In genomic region chr9:94002316-94003140, GRCh38 we compare ENCODE assay signal across 9 cellular contexts. TPM values are rescaled to one million over a fixed set of nuclear protein-coding genes. Genes with fewer than 3 reads are reported as not detected.
DNase-seq lines count a peak whose midpoint lies in the region; ATAC-seq and TF ChIP-seq lines count a peak whose summit lies in the region.
"Had no signal": no experiment of that assay in that cellular context is flagged by ENCODE, and none has a peak within 500 bp of the region (broad histone marks: within the 10 kb centered on the region; RNA-seq: fewer than 3 reads in every experiment).

No MANE protein-coding gene starts in this region.

- peak; percentile 84 for TF ChIP-seq CTCF in type B pancreatic cell (conservative IDR thresholded peaks at IDR 0.05)

- H3K36me3 ChIP-seq in H7 (replicated peaks; ENCODE audit: control insufficient read depth, insufficient read depth, low read length) (no peaks in the 10 kb centered on the region), iPS DF 6.9 (ENCODE audit: control insufficient read depth, insufficient read depth, low read length) (no peaks in the 10 kb centered on the region)

- DNase-seq in COLO829 (ENCODE audit: low spot score) (peak; percentile 70), H7 (peak; percentile 54), NCI-H226 (peak; percentile 8), iPS DF 6.9 (ENCODE audit: low read depth, low spot score) (peak; percentile 48), type B pancreatic cell (ENCODE audit: extremely low spot score, unreplicated experiment) (no peak)
- peak; percentile 12 to 32 for DNase-seq in activated CD4-positive, alpha-beta T cell treated with anti-CD3 and anti-CD28 coated beads, Interleukin-2, amount 50 U/mL, for 48 hours
- DNase-seq in activated CD8-positive, alpha-beta memory T cell treated with anti-CD3 and anti-CD28 coated beads, Interleukin-2, amount 50 U/mL, for 4 hours, result no peak

- no peak overlapping the region for H3K4me3 Mint-ChIP-seq in type B pancreatic cell
- H3K4me3 Mint-ChIP-seq: memory B cell had no signal

- no peaks in the 10 kb centered on the region for H3K9me3 Mint-ChIP-seq in type B pancreatic cell

- no CpG with 5 or more reads among the region's 6 CpGs for WGBS in iPS DF 6.9 (ENCODE audit: insufficient coverage, insufficient read length)

- H3K27me3 ChIP-seq in H7 (ENCODE audit: control insufficient read depth, insufficient read depth, low read length), result no peaks in the 10 kb centered on the region
- H3K27me3 ChIP-seq in iPS DF 6.9 (ENCODE audit: control insufficient read depth, insufficient read depth, low read length), result no peaks in the 10 kb centered on the region

- H3K4me1 Mint-ChIP-seq in type B pancreatic cell (ENCODE audit: unreplicated experiment), result peaks cover 4% of the 10 kb centered on the region
- H3K4me1 Mint-ChIP-seq: memory B cell had no signal

- H3K27ac Mint-ChIP-seq in type B pancreatic cell, result no peak overlapping the region
- H3K27ac Mint-ChIP-seq: memory B cell had no signal

- no peaks in the 10 kb centered on the region for H3K9me3 ChIP-seq in iPS DF 6.9 (ENCODE audit: control insufficient read depth, insufficient read depth, low read length)

- H3K4me1 ChIP-seq in iPS DF 6.9 (ENCODE audit: control insufficient read depth, insufficient read depth, low read length), result 0 out of 2 replicates have a peak, but pooled peaks cover 1% of the 10 kb centered on the region

- no peak overlapping the region for H3K27ac ChIP-seq in iPS DF 6.9 (ENCODE audit: low read length)

- no peaks in the 10 kb centered on the region for H3K36me3 Mint-ChIP-seq in type B pancreatic cell
- H3K36me3 Mint-ChIP-seq: memory B cell had no signal

- H3K27me3 Mint-ChIP-seq in type B pancreatic cell, result peaks cover 29% of the 10 kb centered on the region

- no peak for ATAC-seq in HG02642 (IDR thresholded peaks at IDR 0.05; ENCODE audit: poor library complexity, unreplicated experiment)

- H3K4me3 ChIP-seq in H7 (ENCODE audit: insufficient read depth, low read depth, low read length) (no peak overlapping the region), iPS DF 6.9 (ENCODE audit: low read length) (no peak overlapping the region)

RNA-seq across cellular contexts. Expression of gene BARX1, which starts 47.4 kb away (rescaled TPM):
- 79.7 and 80.4 TPM in 2 replicates for total RNA-seq in H7 (2014; rRNA removed; shearing (Covaris generic))
- 0.71 and 11.8 TPM in 2 replicates for total RNA-seq in type B pancreatic cell (ENCODE audit: low replicate concordance)

Comparison
In these comparisons a context has a peak if more than half of its experiments do, and no peak if none do; other contexts are left out.
1. DNase-seq: peak in COLO829 (single experiment), H7 (single experiment), NCI-H226 (single experiment), activated CD4-positive, alpha-beta T cell treated with anti-CD3 and anti-CD28 coated beads, Interleukin-2, amount 50 U/mL, for 48 hours (2 of 2) and iPS DF 6.9 (single experiment); none in type B pancreatic cell (single experiment) and activated CD8-positive, alpha-beta memory T cell treated with anti-CD3 and anti-CD28 coated beads, Interleukin-2, amount 50 U/mL, for 4 hours (single experiment).